11 cellular contexts compared by ENCODE assay signal in the genomic region with DNA sequence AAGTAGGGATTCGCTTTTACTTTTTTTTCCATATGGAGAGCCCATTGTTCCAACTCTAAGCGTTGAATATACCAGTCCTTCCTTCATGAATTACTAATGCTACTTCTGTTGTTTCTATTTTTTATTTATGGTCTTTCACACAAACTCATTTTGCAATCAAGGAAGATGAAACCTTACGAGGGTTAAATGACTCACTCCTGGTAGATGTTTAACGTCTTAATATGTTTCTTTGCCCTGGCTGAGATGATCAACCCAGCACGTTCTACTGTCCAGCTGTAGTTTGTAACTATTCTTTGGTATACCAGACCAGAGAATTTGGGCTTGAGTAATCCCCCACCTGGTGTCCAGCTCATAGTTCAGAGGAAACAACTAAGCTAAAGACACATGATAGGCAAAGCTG. TPM values are rescaled to one million over a fixed set of nuclear protein-coding genes. Genes with fewer than 3 reads are reported as not detected.
DNase-seq lines count a peak whose midpoint lies in the region; ATAC-seq and TF ChIP-seq lines count a peak whose summit lies in the region.
"Had no signal": no experiment of that assay in that cellular context is flagged by ENCODE, and none has a peak within 500 bp of the region (broad histone marks: within the 10 kb centered on the region; RNA-seq: fewer than 3 reads in every experiment).

No MANE protein-coding gene starts in this region.

- POLR2A ChIA-PET in IMR-90 (lab: Charles Lee; ENCODE audit: unreplicated experiment) (interaction anchor here (0.9 to 1.5 kb wide), 4 partner anchors 13 to 87 kb away, joined by 3 to 6 read pairs (median 4); no protein-coding TSS in a partner anchor), WTC11 (lab: Charles Lee) (no interaction called here)
- POLR2A ChIA-PET in activated CD4-positive, alpha-beta memory T cell treated with anti-CD3 and anti-CD28 coated beads, Interleukin-2, amount 10 ng/mL, durations not matched to agents 7 days and 5 days (lab: Charles Lee), result interaction anchor here (1.2 to 1.3 kb wide), 2 partner anchors 10 to 12 kb away, joined by 3 to 4 read pairs; no protein-coding TSS in a partner anchor

- H3K27ac ChIP-seq in IMR-90 (ENCODE audit: insufficient read depth, low read length) (peak overlapping the region; percentile 95; the same call in 1 of the 2 replicates), epithelial cell of prostate (peak overlapping the region; percentile 100)
- H3K27ac ChIP-seq: ovary had no signal

- peak overlapping the region; percentile 95 for H3K18ac ChIP-seq in IMR-90 (ENCODE audit: low read depth, low read length)

- H3K14ac ChIP-seq in IMR-90 (replicated peaks; ENCODE audit: low read depth, low read length), result peak overlapping the region; percentile 92

- peaks cover 17% of the 10 kb centered on the region for H3K27me3 Mint-ChIP-seq in stimulated activated naive CD8-positive, alpha-beta T cell treated with anti-CD3 and anti-CD28 coated beads, Interleukin-15, Interleukin-2, amounts not matched to agents 100 ng/mL and 50 ng/mL, for 24 hours
- peaks cover 58% of the 10 kb centered on the region for H3K27me3 Mint-ChIP-seq in stimulated activated naive CD8-positive, alpha-beta T cell treated with anti-CD3 and anti-CD28 coated beads, Interleukin-15, amount 100 ng/mL, for 72 hours
- H3K27me3 Mint-ChIP-seq in WTC11 (ENCODE audit: low read depth), result no peaks in the 10 kb centered on the region
- H3K27me3 Mint-ChIP-seq in activated CD4-positive, alpha-beta memory T cell treated with anti-CD3 and anti-CD28 coated beads, Interleukin-2, amount 10 ng/mL, durations not matched to agents 7 days and 5 days, result peaks cover 22% of the 10 kb centered on the region
- H3K27me3 Mint-ChIP-seq in activated T-helper 1 cell treated with anti-CD3 and anti-CD28 coated beads, Interleukin-12 subunit alpha, Interleukin-12 subunit beta, Interleukin-2, Interleukin-4 antibody, amounts not matched to agents 30 ng/mL and 10 ng/mL and 1 ng/mL, durations not matched to agents 14 hours and 24 hours and 36 hours (ENCODE audit: insufficient read depth), result peaks cover 54% of the 10 kb centered on the region

- H3K36me3 Mint-ChIP-seq in stimulated activated naive CD8-positive, alpha-beta T cell treated with anti-CD3 and anti-CD28 coated beads, Interleukin-15, Interleukin-2, amounts not matched to agents 100 ng/mL and 50 ng/mL, for 24 hours (ENCODE audit: low read depth), result no peaks in the 10 kb centered on the region
- no peaks in the 10 kb centered on the region for H3K36me3 Mint-ChIP-seq in WTC11
- no peaks in the 10 kb centered on the region for H3K36me3 Mint-ChIP-seq in activated CD4-positive, alpha-beta memory T cell treated with anti-CD3 and anti-CD28 coated beads, Interleukin-2, amount 10 ng/mL, durations not matched to agents 7 days and 5 days (ENCODE audit: low read depth)
- peaks cover 2% of the 10 kb centered on the region for H3K36me3 Mint-ChIP-seq in activated T-helper 1 cell treated with anti-CD3 and anti-CD28 coated beads, Interleukin-12 subunit alpha, Interleukin-12 subunit beta, Interleukin-2, Interleukin-4 antibody, amounts not matched to agents 30 ng/mL and 10 ng/mL and 1 ng/mL, durations not matched to agents 14 hours and 24 hours and 36 hours (ENCODE audit: low read depth)

- H2BK120ac ChIP-seq in IMR-90 (ENCODE audit: low read depth, low read length), result peak overlapping the region; percentile 97

- DNase-seq in stimulated activated naive CD8-positive, alpha-beta T cell treated with anti-CD3 and anti-CD28 coated beads, Interleukin-15, amount 100 ng/mL, for 72 hours, result no peak
- DNase-seq in IMR-90, result peak; percentile 98
- peak; percentile 76 for DNase-seq in epithelial cell of prostate (ENCODE audit: low read depth, low spot score)
- no peak for DNase-seq in WTC11 (ENCODE audit: low spot score)
- no peak for DNase-seq in activated CD4-positive, alpha-beta memory T cell treated with anti-CD3 and anti-CD28 coated beads, Interleukin-2, amount 10 ng/mL, durations not matched to agents 7 days and 5 days
- DNase-seq in lower leg skin (ENCODE audit: low spot score in 2 of 2), result no peak
- no peak for DNase-seq in activated T-helper 1 cell treated with anti-CD3 and anti-CD28 coated beads, Interleukin-12 subunit alpha, Interleukin-12 subunit beta, Interleukin-2, Interleukin-4 antibody, amounts not matched to agents 30 ng/mL and 10 ng/mL and 1 ng/mL, durations not matched to agents 14 hours and 24 hours and 36 hours (ENCODE audit: low spot score)
- DNase-seq: activated naive CD4-positive, alpha-beta T cell; NCI-H1694 treated with DMSO at 0.1 percent for 48 hours; ovary had no signal

- H2BK20ac ChIP-seq in IMR-90 (ENCODE audit: low read depth, low read length), result peak overlapping the region; percentile 100

- TF ChIP-seq POLR2A in IMR-90 (IDR thresholded peaks at IDR 0.05; ENCODE audit: low read depth, low read length) (no peak; the same call in 1 of the 2 replicates), lower leg skin (IDR thresholded peaks at IDR 0.05) (no peak)

- H3K4me3 ChIP-seq in IMR-90 (ENCODE audit: insufficient read depth, low read depth, low read length) (no peak overlapping the region), lower leg skin (ENCODE audit: low read depth, poor library complexity, severe bottlenecking) (no peak overlapping the region)
- H3K4me3 ChIP-seq: ovary had no signal

- H3K9me3 ChIP-seq in IMR-90 (ENCODE audit: control insufficient read depth, insufficient read depth, low read length), result no peaks in the 10 kb centered on the region
- H3K9me3 ChIP-seq: ovary had no signal

- no peaks in the 10 kb centered on the region for H3K36me3 ChIP-seq in IMR-90 (ENCODE audit: control insufficient read depth, insufficient read depth, low read length)
- H3K36me3 ChIP-seq: ovary had no signal

- TF ChIP-seq RAD21 in IMR-90 (IDR thresholded peaks at IDR 0.05; ENCODE audit: low read length), result peak; percentile 6; the same call in 1 of the 2 replicates

- in situ Hi-C loops in IMR-90 (cut with MboI; ENCODE audit: low sequenced_read_pairs), result loop anchor here (5.0 kb wide), 1 partner anchor 66 kb away; no protein-coding TSS in a partner anchor

- H4K20me1 ChIP-seq in IMR-90 (ENCODE audit: insufficient read depth, low read length), result no peaks in the 10 kb centered on the region

- dilution Hi-C loops in IMR-90 (cut with HindIII; ENCODE audit: low sequenced_read_pairs, unreplicated experiment), result no loop called here

- peaks cover 22 to 37% of the 10 kb centered on the region in 2 experiments for H3K79me1 ChIP-seq in IMR-90 (ENCODE audit: low read depth in 1 of 2, low read length in 2 of 2)

- 0 out of 2 replicates have a peak, but pooled peaks have one; percentile 6 for TF ChIP-seq CTCF in IMR-90 (conservative IDR thresholded peaks at IDR 0.05; ENCODE audit: low read depth, low read length)
- no peak for TF ChIP-seq CTCF in WTC11 (IDR thresholded peaks at IDR 0.05)
- TF ChIP-seq CTCF in lower leg skin (IDR thresholded peaks at IDR 0.05), result no peak

- peak overlapping the region; percentile 59; the same call in 1 of the 2 replicates for H2AK5ac ChIP-seq in IMR-90 (ENCODE audit: low read depth, low read length)

- no TSS peak for BruUV-seq in IMR-90 (replicated peaks; lab: Mats Ljungman, UMichigan)

- H3K27ac Mint-ChIP-seq in stimulated activated naive CD8-positive, alpha-beta T cell treated with anti-CD3 and anti-CD28 coated beads, Interleukin-15, Interleukin-2, amounts not matched to agents 100 ng/mL and 50 ng/mL, for 24 hours, result peak overlapping the region; percentile 15
- no peak overlapping the region for H3K27ac Mint-ChIP-seq in stimulated activated naive CD8-positive, alpha-beta T cell treated with anti-CD3 and anti-CD28 coated beads, Interleukin-15, amount 100 ng/mL, for 72 hours
- no peak overlapping the region for H3K27ac Mint-ChIP-seq in WTC11
- no peak overlapping the region for H3K27ac Mint-ChIP-seq in activated CD4-positive, alpha-beta memory T cell treated with anti-CD3 and anti-CD28 coated beads, Interleukin-2, amount 10 ng/mL, durations not matched to agents 7 days and 5 days
- no peak overlapping the region for H3K27ac Mint-ChIP-seq in activated T-helper 1 cell treated with anti-CD3 and anti-CD28 coated beads, Interleukin-12 subunit alpha, Interleukin-12 subunit beta, Interleukin-2, Interleukin-4 antibody, amounts not matched to agents 30 ng/mL and 10 ng/mL and 1 ng/mL, durations not matched to agents 14 hours and 24 hours and 36 hours

- no peak overlapping the region for H2AK9ac ChIP-seq in IMR-90 (replicated peaks; ENCODE audit: low read depth, low read length, poor library complexity)

- peak overlapping the region; percentile 82 to 93 for H4K8ac ChIP-seq in IMR-90 (ENCODE audit: low read depth in 2 of 2, low read length in 2 of 2)

- no CpG with 5 or more reads among the region's 5 CpGs for WGBS in IMR-90 (ENCODE audit: extremely low coverage in 2 of 2, insufficient read length in 1 of 2), 2 experiments
- WGBS in lower leg skin, 2 donors, result 41 to 50% methylated on average over 5 of the region's 5 CpGs

- H2AFZ ChIP-seq in IMR-90 (replicated peaks; ENCODE audit: low read length, poor library complexity), result no peak overlapping the region

- peaks cover 42% of the 10 kb centered on the region for H3K4me1 ChIP-seq in IMR-90 (ENCODE audit: control insufficient read depth, insufficient read depth, low read length)

- H3K56ac ChIP-seq in IMR-90 (ENCODE audit: extremely low read depth, insufficient read depth, low read length), result peak overlapping the region; percentile 92

- H4K91ac ChIP-seq in IMR-90 (ENCODE audit: insufficient read depth, low read depth, low read length), result peak overlapping the region; percentile 94

- peak overlapping the region; percentile 68 for H2BK15ac ChIP-seq in IMR-90 (ENCODE audit: low read depth, low read length)

- H3K23ac ChIP-seq in IMR-90 (ENCODE audit: low read depth, low read length), result peak overlapping the region; percentile 83

- CTCF ChIA-PET in IMR-90 (lab: Yijun Ruan, JAX), result interaction anchor here (0.8 to 1.2 kb wide), 3 partner anchors 15 to 87 kb away, joined by 4 to 5 read pairs (median 5); no protein-coding TSS in a partner anchor
- CTCF ChIA-PET in WTC11 (lab: Charles Lee), result interaction anchor here (1.2 kb wide), 1 partner anchor 87 kb away, joined by 5 read pairs; no protein-coding TSS in a partner anchor
- CTCF ChIA-PET in activated CD4-positive, alpha-beta memory T cell treated with anti-CD3 and anti-CD28 coated beads, Interleukin-2, amount 10 ng/mL, durations not matched to agents 7 days and 5 days (lab: Charles Lee), result interaction anchor here (1.3 kb wide), 1 partner anchor 27 kb away, joined by 3 read pairs; no protein-coding TSS in a partner anchor

- peak overlapping the region; percentile 93; the same call in 1 of the 2 replicates for H4K5ac ChIP-seq in IMR-90 (ENCODE audit: low read depth, low read length)

- peak overlapping the region; percentile 100 for H2BK5ac ChIP-seq in IMR-90 (ENCODE audit: low read depth, low read length, poor library complexity, severe bottlenecking)

- no peaks in the 10 kb centered on the region for H3K9me3 Mint-ChIP-seq in stimulated activated naive CD8-positive, alpha-beta T cell treated with anti-CD3 and anti-CD28 coated beads, Interleukin-15, Interleukin-2, amounts not matched to agents 100 ng/mL and 50 ng/mL, for 24 hours
- no peaks in the 10 kb centered on the region for H3K9me3 Mint-ChIP-seq in stimulated activated naive CD8-positive, alpha-beta T cell treated with anti-CD3 and anti-CD28 coated beads, Interleukin-15, amount 100 ng/mL, for 72 hours
- H3K9me3 Mint-ChIP-seq in WTC11, result no peaks in the 10 kb centered on the region
- H3K9me3 Mint-ChIP-seq in activated CD4-positive, alpha-beta memory T cell treated with anti-CD3 and anti-CD28 coated beads, Interleukin-2, amount 10 ng/mL, durations not matched to agents 7 days and 5 days, result no peaks in the 10 kb centered on the region
- H3K9me3 Mint-ChIP-seq in activated T-helper 1 cell treated with anti-CD3 and anti-CD28 coated beads, Interleukin-12 subunit alpha, Interleukin-12 subunit beta, Interleukin-2, Interleukin-4 antibody, amounts not matched to agents 30 ng/mL and 10 ng/mL and 1 ng/mL, durations not matched to agents 14 hours and 24 hours and 36 hours, result no peaks in the 10 kb centered on the region

- no peaks in the 10 kb centered on the region for H3K27me3 ChIP-seq in IMR-90 (ENCODE audit: control insufficient read depth, insufficient read depth, low read length)
- H3K27me3 ChIP-seq: ovary had no signal

- H3K4me3 Mint-ChIP-seq in stimulated activated naive CD8-positive, alpha-beta T cell treated with anti-CD3 and anti-CD28 coated beads, Interleukin-15, Interleukin-2, amounts not matched to agents 100 ng/mL and 50 ng/mL, for 24 hours, result no peak overlapping the region
- no peak overlapping the region for H3K4me3 Mint-ChIP-seq in stimulated activated naive CD8-positive, alpha-beta T cell treated with anti-CD3 and anti-CD28 coated beads, Interleukin-15, amount 100 ng/mL, for 72 hours
- no peak overlapping the region for H3K4me3 Mint-ChIP-seq in WTC11
- no peak overlapping the region for H3K4me3 Mint-ChIP-seq in activated CD4-positive, alpha-beta memory T cell treated with anti-CD3 and anti-CD28 coated beads, Interleukin-2, amount 10 ng/mL, durations not matched to agents 7 days and 5 days
- no peak overlapping the region for H3K4me3 Mint-ChIP-seq in activated T-helper 1 cell treated with anti-CD3 and anti-CD28 coated beads, Interleukin-12 subunit alpha, Interleukin-12 subunit beta, Interleukin-2, Interleukin-4 antibody, amounts not matched to agents 30 ng/mL and 10 ng/mL and 1 ng/mL, durations not matched to agents 14 hours and 24 hours and 36 hours

- H3K4me2 ChIP-seq in IMR-90 (ENCODE audit: low read depth, low read length), result peak overlapping the region; percentile 36; the same call in 1 of the 2 replicates

- peak overlapping the region; percentile 93; the same call in 1 of the 2 replicates for H3K4ac ChIP-seq in IMR-90 (ENCODE audit: low read depth, low read length)

- ATAC-seq in stimulated activated naive CD8-positive, alpha-beta T cell treated with anti-CD3 and anti-CD28 coated beads, Interleukin-15, amount 100 ng/mL, for 72 hours, result no peak
- ATAC-seq in IMR-90 (ENCODE audit: low read depth) (peak; percentile 68), WTC11 (no peak)

- peaks cover 41% of the 10 kb centered on the region for H3K4me1 Mint-ChIP-seq in stimulated activated naive CD8-positive, alpha-beta T cell treated with anti-CD3 and anti-CD28 coated beads, Interleukin-15, Interleukin-2, amounts not matched to agents 100 ng/mL and 50 ng/mL, for 24 hours (ENCODE audit: low read depth)
- H3K4me1 Mint-ChIP-seq in stimulated activated naive CD8-positive, alpha-beta T cell treated with anti-CD3 and anti-CD28 coated beads, Interleukin-15, amount 100 ng/mL, for 72 hours, result peaks cover 40% of the 10 kb centered on the region
- 0 out of 2 replicates have a peak, but pooled peaks cover 2% of the 10 kb centered on the region for H3K4me1 Mint-ChIP-seq in WTC11
- peaks cover 42% of the 10 kb centered on the region for H3K4me1 Mint-ChIP-seq in activated CD4-positive, alpha-beta memory T cell treated with anti-CD3 and anti-CD28 coated beads, Interleukin-2, amount 10 ng/mL, durations not matched to agents 7 days and 5 days
- peaks cover 35% of the 10 kb centered on the region for H3K4me1 Mint-ChIP-seq in activated T-helper 1 cell treated with anti-CD3 and anti-CD28 coated beads, Interleukin-12 subunit alpha, Interleukin-12 subunit beta, Interleukin-2, Interleukin-4 antibody, amounts not matched to agents 30 ng/mL and 10 ng/mL and 1 ng/mL, durations not matched to agents 14 hours and 24 hours and 36 hours (ENCODE audit: low read depth)

- no peak overlapping the region; the same call in 1 of the 2 replicates for H3K9ac ChIP-seq in IMR-90 (ENCODE audit: low read depth, low read length)

- intact Hi-C loops in IMR-90 (cut with micrococcal nuclease), result loop anchor here (5.0 kb wide), 3 partner anchors 66 to 99 kb away; no protein-coding TSS in a partner anchor
- intact Hi-C loops in lower leg skin (cut with DNase I; ENCODE audit: low total_unique reads), result no loop called here
- intact Hi-C loops in activated T-helper 1 cell treated with anti-CD3 and anti-CD28 coated beads, Interleukin-12 subunit alpha, Interleukin-12 subunit beta, Interleukin-2, Interleukin-4 antibody, amounts not matched to agents 30 ng/mL and 10 ng/mL and 1 ng/mL, durations not matched to agents 14 hours and 24 hours and 36 hours (cut with micrococcal nuclease), result no loop called here

- H3K9me1 ChIP-seq in IMR-90 (ENCODE audit: insufficient read depth, low read length), result peaks cover 17% of the 10 kb centered on the region

RNA-seq across cellular contexts. Expression of gene CDCP1, which starts 23.1 kb away (rescaled TPM):
- total RNA-seq in IMR-90 (2012; rRNA removed), result 2.5 TPM in 2 replicates
- polyA plus RNA-seq in IMR-90 (2012; rRNA removed), result 3.1 and 3.8 TPM in 2 replicates
- polyA plus RNA-seq in IMR-90 (2012; cell fraction: cytosol; rRNA removed), result 1.6 and 3.5 TPM in 2 replicates
- polyA plus RNA-seq in IMR-90 (2012; cell fraction: nucleus; rRNA removed; ENCODE audit: low replicate concordance), result 1.5 and 3.9 TPM in 2 replicates
- total RNA-seq in WTC11 (2021), result 13.4 to 14.6 TPM (median 13.5 TPM) in 3 replicates
- 1 to 10 TPM; 1.9 to 2.2 TPM for total RNA-seq in activated CD4-positive, alpha-beta memory T cell treated with anti-CD3 and anti-CD28 coated beads, Interleukin-2, amount 10 ng/mL, durations not matched to agents 7 days and 5 days
- total RNA-seq in lower leg skin, result 10 to 100 TPM; 43.8 to 79.0 (median 57.1) TPM
- total RNA-seq in activated T-helper 1 cell treated with anti-CD3 and anti-CD28 coated beads, Interleukin-12 subunit alpha, Interleukin-12 subunit beta, Interleukin-2, Interleukin-4 antibody, amounts not matched to agents 30 ng/mL and 10 ng/mL and 1 ng/mL, durations not matched to agents 14 hours and 24 hours and 36 hours, result 0.98 and 1.2 TPM in 2 replicates

Comparison
In these comparisons a context has a peak if more than half of its experiments do, and no peak if none do; other contexts are left out.
1. DNase-seq: peak in IMR-90 (single experiment) and epithelial cell of prostate (single experiment); none in stimulated activated naive CD8-positive, alpha-beta T cell treated with anti-CD3 and anti-CD28 coated beads, Interleukin-15, amount 100 ng/mL, for 72 hours (0 of 2), WTC11 (single experiment), activated CD4-positive, alpha-beta memory T cell treated with anti-CD3 and anti-CD28 coated beads, Interleukin-2, amount 10 ng/mL, durations not matched to agents 7 days and 5 days (single experiment), lower leg skin (0 of 2) and activated T-helper 1 cell treated with anti-CD3 and anti-CD28 coated beads, Interleukin-12 subunit alpha, Interleukin-12 subunit beta, Interleukin-2, Interleukin-4 antibody, amounts not matched to agents 30 ng/mL and 10 ng/mL and 1 ng/mL, durations not matched to agents 14 hours and 24 hours and 36 hours (single experiment).